1 cellular context compared by ENCODE assay signal in the genomic region with DNA sequence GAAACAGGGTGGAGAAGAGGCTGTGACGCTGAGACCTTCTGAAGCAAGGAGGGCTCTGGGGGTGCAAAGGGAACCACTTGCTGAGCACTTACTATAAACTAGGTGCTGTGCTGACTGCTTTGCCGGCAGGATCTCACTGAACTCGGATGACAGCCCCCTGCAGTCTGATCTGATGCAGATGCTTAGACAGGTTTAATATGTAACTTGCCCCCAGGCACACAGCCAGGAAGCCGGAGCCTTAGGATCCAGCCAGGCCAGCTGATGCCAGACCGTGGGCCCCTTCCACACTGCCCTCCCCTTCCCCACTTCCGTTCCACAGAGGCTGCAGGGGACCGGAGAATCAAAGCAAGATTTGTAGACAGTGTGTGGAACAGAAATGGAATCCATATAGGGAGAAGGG.
TF ChIP-seq lines count a peak whose summit lies in the region.

No MANE protein-coding gene starts in this region.

TF ChIP-seq in WTC11, 78 proteins besides CTCF, POLR2A, EP300 and RAD21 (continued from another document):
- TF ChIP-seq, protein P1, sequence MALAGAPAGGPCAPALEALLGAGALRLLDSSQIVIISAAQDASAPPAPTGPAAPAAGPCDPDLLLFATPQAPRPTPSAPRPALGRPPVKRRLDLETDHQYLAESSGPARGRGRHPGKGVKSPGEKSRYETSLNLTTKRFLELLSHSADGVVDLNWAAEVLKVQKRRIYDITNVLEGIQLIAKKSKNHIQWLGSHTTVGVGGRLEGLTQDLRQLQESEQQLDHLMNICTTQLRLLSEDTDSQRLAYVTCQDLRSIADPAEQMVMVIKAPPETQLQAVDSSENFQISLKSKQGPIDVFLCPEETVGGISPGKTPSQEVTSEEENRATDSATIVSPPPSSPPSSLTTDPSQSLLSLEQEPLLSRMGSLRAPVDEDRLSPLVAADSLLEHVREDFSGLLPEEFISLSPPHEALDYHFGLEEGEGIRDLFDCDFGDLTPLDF (CRISPR knock-in tag; IDR thresholded peaks at IDR 0.05) = no peak
- TF ChIP-seq FOXJ3 (CRISPR knock-in tag; IDR thresholded peaks at IDR 0.05; ENCODE audit: borderline replicate concordance) (no peak), MXD4 (CRISPR knock-in tag; IDR thresholded peaks at IDR 0.05; ENCODE audit: borderline replicate concordance) (no peak), ZNF416 (CRISPR knock-in tag; IDR thresholded peaks at IDR 0.05) (no peak), NFE2L1 (CRISPR knock-in tag; IDR thresholded peaks at IDR 0.05) (no peak), ZNF219 (CRISPR knock-in tag; IDR thresholded peaks at IDR 0.05; ENCODE audit: borderline replicate concordance) (no peak), CBFB (CRISPR knock-in tag; IDR thresholded peaks at IDR 0.05; ENCODE audit: low read depth) (no peak), ZNF263 (CRISPR knock-in tag; IDR thresholded peaks at IDR 0.05; ENCODE audit: low read depth) (no peak), ESRRA (CRISPR knock-in tag; IDR thresholded peaks at IDR 0.05; ENCODE audit: borderline replicate concordance) (no peak), TCF7 (CRISPR knock-in tag; IDR thresholded peaks at IDR 0.05; ENCODE audit: low read depth) (no peak), KAT7 (CRISPR knock-in tag; IDR thresholded peaks at IDR 0.05; ENCODE audit: borderline replicate concordance) (no peak), GTF2I (CRISPR knock-in tag; conservative IDR thresholded peaks at IDR 0.05) (no peak)
- TF ChIP-seq, protein P2, sequence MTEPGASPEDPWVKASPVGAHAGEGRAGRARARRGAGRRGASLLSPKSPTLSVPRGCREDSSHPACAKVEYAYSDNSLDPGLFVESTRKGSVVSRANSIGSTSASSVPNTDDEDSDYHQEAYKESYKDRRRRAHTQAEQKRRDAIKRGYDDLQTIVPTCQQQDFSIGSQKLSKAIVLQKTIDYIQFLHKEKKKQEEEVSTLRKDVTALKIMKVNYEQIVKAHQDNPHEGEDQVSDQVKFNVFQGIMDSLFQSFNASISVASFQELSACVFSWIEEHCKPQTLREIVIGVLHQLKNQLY (CRISPR knock-in tag; IDR thresholded peaks at IDR 0.05) = no peak
- TF ChIP-seq, protein P3, sequence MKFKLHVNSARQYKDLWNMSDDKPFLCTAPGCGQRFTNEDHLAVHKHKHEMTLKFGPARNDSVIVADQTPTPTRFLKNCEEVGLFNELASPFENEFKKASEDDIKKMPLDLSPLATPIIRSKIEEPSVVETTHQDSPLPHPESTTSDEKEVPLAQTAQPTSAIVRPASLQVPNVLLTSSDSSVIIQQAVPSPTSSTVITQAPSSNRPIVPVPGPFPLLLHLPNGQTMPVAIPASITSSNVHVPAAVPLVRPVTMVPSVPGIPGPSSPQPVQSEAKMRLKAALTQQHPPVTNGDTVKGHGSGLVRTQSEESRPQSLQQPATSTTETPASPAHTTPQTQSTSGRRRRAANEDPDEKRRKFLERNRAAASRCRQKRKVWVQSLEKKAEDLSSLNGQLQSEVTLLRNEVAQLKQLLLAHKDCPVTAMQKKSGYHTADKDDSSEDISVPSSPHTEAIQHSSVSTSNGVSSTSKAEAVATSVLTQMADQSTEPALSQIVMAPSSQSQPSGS (CRISPR knock-in tag; IDR thresholded peaks at IDR 0.05; ENCODE audit: borderline replicate concordance, low read depth) = no peak
- TF ChIP-seq, protein P4, sequence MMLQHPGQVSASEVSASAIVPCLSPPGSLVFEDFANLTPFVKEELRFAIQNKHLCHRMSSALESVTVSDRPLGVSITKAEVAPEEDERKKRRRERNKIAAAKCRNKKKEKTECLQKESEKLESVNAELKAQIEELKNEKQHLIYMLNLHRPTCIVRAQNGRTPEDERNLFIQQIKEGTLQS (CRISPR knock-in tag; conservative IDR thresholded peaks at IDR 0.05) = no peak
TF ChIP-seq in WTC11: peak in this region for 0.
